In genomic region chr6:73395875-73396274, GRCh38 we compare ENCODE assay signal across 1 cellular context.
TF ChIP-seq lines count a peak whose summit lies in the region.

No MANE protein-coding gene starts in this region.

TF ChIP-seq in GM23338, 12 proteins besides CTCF, POLR2A, EP300 and RAD21 (continued from another document):
- TF ChIP-seq, protein P1, sequence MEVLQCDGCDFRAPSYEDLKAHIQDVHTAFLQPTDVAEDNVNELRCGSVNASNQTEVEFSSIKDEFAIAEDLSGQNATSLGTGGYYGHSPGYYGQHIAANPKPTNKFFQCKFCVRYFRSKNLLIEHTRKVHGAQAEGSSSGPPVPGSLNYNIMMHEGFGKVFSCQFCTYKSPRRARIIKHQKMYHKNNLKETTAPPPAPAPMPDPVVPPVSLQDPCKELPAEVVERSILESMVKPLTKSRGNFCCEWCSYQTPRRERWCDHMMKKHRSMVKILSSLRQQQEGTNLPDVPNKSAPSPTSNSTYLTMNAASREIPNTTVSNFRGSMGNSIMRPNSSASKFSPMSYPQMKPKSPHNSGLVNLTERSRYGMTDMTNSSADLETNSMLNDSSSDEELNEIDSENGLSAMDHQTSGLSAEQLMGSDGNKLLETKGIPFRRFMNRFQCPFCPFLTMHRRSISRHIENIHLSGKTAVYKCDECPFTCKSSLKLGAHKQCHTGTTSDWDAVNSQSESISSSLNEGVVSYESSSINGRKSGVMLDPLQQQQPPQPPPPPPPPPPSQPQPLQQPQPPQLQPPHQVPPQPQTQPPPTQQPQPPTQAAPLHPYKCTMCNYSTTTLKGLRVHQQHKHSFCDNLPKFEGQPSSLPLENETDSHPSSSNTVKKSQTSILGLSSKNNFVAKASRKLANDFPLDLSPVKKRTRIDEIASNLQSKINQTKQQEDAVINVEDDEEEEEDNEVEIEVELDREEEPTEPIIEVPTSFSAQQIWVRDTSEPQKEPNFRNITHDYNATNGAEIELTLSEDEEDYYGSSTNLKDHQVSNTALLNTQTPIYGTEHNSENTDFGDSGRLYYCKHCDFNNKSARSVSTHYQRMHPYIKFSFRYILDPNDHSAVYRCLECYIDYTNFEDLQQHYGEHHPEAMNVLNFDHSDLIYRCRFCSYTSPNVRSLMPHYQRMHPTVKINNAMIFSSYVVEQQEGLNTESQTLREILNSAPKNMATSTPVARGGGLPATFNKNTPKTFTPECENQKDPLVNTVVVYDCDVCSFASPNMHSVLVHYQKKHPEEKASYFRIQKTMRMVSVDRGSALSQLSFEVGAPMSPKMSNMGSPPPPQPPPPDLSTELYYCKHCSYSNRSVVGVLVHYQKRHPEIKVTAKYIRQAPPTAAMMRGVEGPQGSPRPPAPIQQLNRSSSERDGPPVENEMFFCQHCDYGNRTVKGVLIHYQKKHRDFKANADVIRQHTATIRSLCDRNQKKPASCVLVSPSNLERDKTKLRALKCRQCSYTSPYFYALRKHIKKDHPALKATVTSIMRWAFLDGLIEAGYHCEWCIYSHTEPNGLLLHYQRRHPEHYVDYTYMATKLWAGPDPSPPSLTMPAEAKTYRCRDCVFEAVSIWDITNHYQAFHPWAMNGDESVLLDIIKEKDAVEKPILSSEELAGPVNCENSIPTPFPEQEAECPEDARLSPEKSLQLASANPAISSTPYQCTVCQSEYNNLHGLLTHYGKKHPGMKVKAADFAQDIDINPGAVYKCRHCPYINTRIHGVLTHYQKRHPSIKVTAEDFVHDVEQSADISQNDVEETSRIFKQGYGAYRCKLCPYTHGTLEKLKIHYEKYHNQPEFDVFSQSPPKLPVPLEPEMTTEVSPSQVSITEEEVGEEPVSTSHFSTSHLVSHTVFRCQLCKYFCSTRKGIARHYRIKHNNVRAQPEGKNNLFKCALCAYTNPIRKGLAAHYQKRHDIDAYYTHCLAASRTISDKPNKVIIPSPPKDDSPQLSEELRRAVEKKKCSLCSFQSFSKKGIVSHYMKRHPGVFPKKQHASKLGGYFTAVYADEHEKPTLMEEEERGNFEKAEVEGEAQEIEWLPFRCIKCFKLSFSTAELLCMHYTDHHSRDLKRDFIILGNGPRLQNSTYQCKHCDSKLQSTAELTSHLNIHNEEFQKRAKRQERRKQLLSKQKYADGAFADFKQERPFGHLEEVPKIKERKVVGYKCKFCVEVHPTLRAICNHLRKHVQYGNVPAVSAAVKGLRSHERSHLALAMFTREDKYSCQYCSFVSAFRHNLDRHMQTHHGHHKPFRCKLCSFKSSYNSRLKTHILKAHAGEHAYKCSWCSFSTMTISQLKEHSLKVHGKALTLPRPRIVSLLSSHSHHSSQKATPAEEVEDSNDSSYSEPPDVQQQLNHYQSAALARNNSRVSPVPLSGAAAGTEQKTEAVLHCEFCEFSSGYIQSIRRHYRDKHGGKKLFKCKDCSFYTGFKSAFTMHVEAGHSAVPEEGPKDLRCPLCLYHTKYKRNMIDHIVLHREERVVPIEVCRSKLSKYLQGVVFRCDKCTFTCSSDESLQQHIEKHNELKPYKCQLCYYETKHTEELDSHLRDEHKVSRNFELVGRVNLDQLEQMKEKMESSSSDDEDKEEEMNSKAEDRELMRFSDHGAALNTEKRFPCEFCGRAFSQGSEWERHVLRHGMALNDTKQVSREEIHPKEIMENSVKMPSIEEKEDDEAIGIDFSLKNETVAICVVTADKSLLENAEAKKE (CRISPR knock-in tag; IDR thresholded peaks at IDR 0.05), result no peak
- no peak for TF ChIP-seq STAT1 (IDR thresholded peaks at IDR 0.05; ENCODE audit: unreplicated experiment)
